ENCODE assay signal across 1 cellular context in genomic region chr20:56217820-56218219, GRCh38.
TF ChIP-seq lines count a peak whose summit lies in the region.

No MANE protein-coding gene starts in this region.

TF ChIP-seq in H1, 55 proteins besides CTCF, POLR2A, EP300 and RAD21:
- TF ChIP-seq SIX5 (IDR thresholded peaks at IDR 0.05; ENCODE audit: low read depth, low read length) (no peak), SUZ12 (IDR thresholded peaks at IDR 0.05; ENCODE audit: low read length) (no peak), CHD2 (IDR thresholded peaks at IDR 0.05; ENCODE audit: low read length) (no peak), TBP (IDR thresholded peaks at IDR 0.05; ENCODE audit: low read depth, low read length) (no peak), TCF12 (IDR thresholded peaks at IDR 0.05; ENCODE audit: low read depth, low read length) (no peak), KDM4A (IDR thresholded peaks at IDR 0.05; ENCODE audit: low read depth, low read length, severe bottlenecking) (no peak), NANOG (IDR thresholded peaks at IDR 0.05; ENCODE audit: insufficient read depth, low read depth, low read length, poor library complexity, severe bottlenecking) (peak; percentile 71)
